ENCODE assay signal across 8 cellular contexts in genomic region chr17:38871247-38871991, GRCh38. TPM values are rescaled to one million over a fixed set of nuclear protein-coding genes. Genes with fewer than 3 reads are reported as not detected.
DNase-seq lines count a peak whose midpoint lies in the region; ATAC-seq and TF ChIP-seq lines count a peak whose summit lies in the region.

No MANE protein-coding gene starts in this region.

- DNase-seq in GM10266 (ENCODE audit: extremely low spot score): peak; percentile 65
- DNase-seq in NCI-H510A (lab: John Stamatoyannopoulos, UW): peak; percentile 37
- peak; percentile 56 to 67 for DNase-seq in activated CD8-positive, alpha-beta memory T cell treated with anti-CD3 and anti-CD28 coated beads for 4 hours (ENCODE audit: low read depth in 2 of 2)
- DNase-seq in epithelial cell of prostate (ENCODE audit: low read depth, low spot score): no peak
- DNase-seq in naive thymus-derived CD8-positive, alpha-beta T cell: peak in 8 of 10 donors; percentile 50 to 81 (median 60)
- no peak for DNase-seq in NCI-H1930 (lab: John Stamatoyannopoulos, UW)
- DNase-seq in NCI-H1105 treated with DMSO at 0.1 percent for 48 hours (lab: John Stamatoyannopoulos, UW): no peak

- peaks cover 50 to 76% (median 70%) of the 10 kb centered on the region in 4 donors for H3K4me1 Mint-ChIP-seq in naive thymus-derived CD8-positive, alpha-beta T cell

- H3K9me3 ChIP-seq in stomach smooth muscle (ENCODE audit: control insufficient read depth in 2 of 2, low read length in 2 of 2): no peaks in the 10 kb centered on the region

- peaks cover 0 to 1% (median 0%) of the 10 kb centered on the region in 5 donors for H3K27me3 Mint-ChIP-seq in naive thymus-derived CD8-positive, alpha-beta T cell

- peak overlapping the region; percentile 54 to 69 for H3K9ac ChIP-seq in stomach smooth muscle (ENCODE audit: low read length in 2 of 2)

- POLR2A ChIA-PET in naive thymus-derived CD8-positive, alpha-beta T cell (lab: Charles Lee): interaction anchor here (0.6 to 11.0 kb wide), 16 partner anchors 9 to 329 kb away, joined by 3 to 161 read pairs (median 20); partner anchors contain the start of genes CWC25, FBXO47, LASP1NB and RPL19

- H3K36me3 ChIP-seq in stomach smooth muscle (ENCODE audit: control insufficient read depth in 2 of 2, insufficient read depth in 2 of 2, low read length in 2 of 2): peaks cover 0 to 2% of the 10 kb centered on the region in 2 donors

- peak overlapping the region; percentile 89 to 100 (median 94) for H3K27ac Mint-ChIP-seq in naive thymus-derived CD8-positive, alpha-beta T cell

- peak; percentile 9 to 11 for ATAC-seq in naive thymus-derived CD8-positive, alpha-beta T cell

- H3K4me3 Mint-ChIP-seq in naive thymus-derived CD8-positive, alpha-beta T cell: peak overlapping the region; percentile 92 to 100 (median 94)

- TF ChIP-seq CTCF in GM10266 (IDR thresholded peaks at IDR 0.05; ENCODE audit: control insufficient read depth, insufficient read depth, low read depth, missing control alignments): peak; percentile 52

- peak overlapping the region; percentile 89 for H3K27ac ChIP-seq in epithelial cell of prostate
- H3K27ac ChIP-seq in stomach smooth muscle (ENCODE audit: low read length): peak overlapping the region; percentile 41

- peak overlapping the region; percentile 93 to 98 for H3K4me3 ChIP-seq in stomach smooth muscle (ENCODE audit: low read length in 2 of 2)

- peaks cover 61% of the 10 kb centered on the region for H3K4me1 ChIP-seq in stomach smooth muscle (ENCODE audit: control insufficient read depth, insufficient read depth, low read length)

- no peaks in the 10 kb centered on the region for H3K27me3 ChIP-seq in stomach smooth muscle (ENCODE audit: control insufficient read depth in 1 of 2, insufficient read depth in 2 of 2, low read length in 2 of 2)

- H3K36me3 Mint-ChIP-seq in naive thymus-derived CD8-positive, alpha-beta T cell: peaks cover 0 to 8% (median 0%) of the 10 kb centered on the region in 3 donors

- H3K9me3 Mint-ChIP-seq in naive thymus-derived CD8-positive, alpha-beta T cell: peaks cover 0 to 1% (median 0%) of the 10 kb centered on the region in 9 donors

RNA-seq across cellular contexts. Expression of gene LASP1, which starts 1.6 kb away (rescaled TPM):
- total RNA-seq in naive thymus-derived CD8-positive, alpha-beta T cell: 100 to 1,000 TPM; 103 to 107 TPM
- 10 to 100 TPM; 50.1 to 53.1 (median 52.0) TPM for polyA plus RNA-seq in naive thymus-derived CD8-positive, alpha-beta T cell

RNA-seq across cellular contexts. Expression of gene RPL23, which starts 17.9 kb away (rescaled TPM):
- total RNA-seq in naive thymus-derived CD8-positive, alpha-beta T cell: 1,000 to 10,000 TPM; 1,755 to 1,793 TPM
- polyA plus RNA-seq in naive thymus-derived CD8-positive, alpha-beta T cell: 1,000 to 10,000 TPM; 1,506 to 1,897 (median 1,688) TPM

RNA-seq across cellular contexts. Expression of gene CWC25, which starts 46.3 kb away (rescaled TPM):
- 10 to 100 TPM; 36.1 to 41.3 TPM for total RNA-seq in naive thymus-derived CD8-positive, alpha-beta T cell
- 1 to 10 TPM; 6.3 to 7.4 (median 6.4) TPM for polyA plus RNA-seq in naive thymus-derived CD8-positive, alpha-beta T cell

Comparison
In these comparisons a context has a peak if more than half of its experiments do, and no peak if none do; other contexts are left out.
1. DNase-seq: peak in GM10266 (single experiment), NCI-H510A (single experiment), activated CD8-positive, alpha-beta memory T cell treated with anti-CD3 and anti-CD28 coated beads for 4 hours (2 of 2) and naive thymus-derived CD8-positive, alpha-beta T cell (8 of 10); none in epithelial cell of prostate (single experiment), NCI-H1930 (0 of 2) and NCI-H1105 treated with DMSO at 0.1 percent for 48 hours (single experiment).